ENCODE assay signal across 9 cellular contexts in the genomic region with DNA sequence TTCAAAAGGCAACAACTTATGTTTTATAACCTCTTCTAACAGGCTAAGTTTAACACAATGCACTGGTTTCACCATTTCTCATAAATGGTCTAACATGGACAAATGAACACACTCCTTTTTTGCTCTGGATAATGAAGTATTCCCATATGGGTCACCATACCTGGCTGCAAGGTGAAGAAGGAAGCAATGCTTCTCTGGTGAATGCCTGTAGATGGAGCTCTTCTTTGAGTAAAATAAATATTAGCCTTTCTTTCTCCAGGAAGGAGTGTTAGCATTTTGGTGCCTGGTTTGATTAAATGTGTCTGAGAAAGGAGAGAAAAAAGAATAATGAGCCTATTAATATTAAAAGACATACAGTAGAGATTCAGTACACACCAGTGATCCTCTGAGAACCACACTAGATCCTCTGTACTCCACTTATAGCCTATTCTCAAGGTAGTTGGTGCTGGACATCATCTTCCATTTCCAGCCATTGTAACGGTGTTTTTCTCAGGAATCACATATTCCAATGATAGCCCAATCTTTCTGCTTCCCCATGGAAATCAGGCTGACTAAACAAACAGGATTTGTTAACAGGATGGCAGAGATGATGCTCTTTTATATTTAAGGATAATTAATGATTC. TPM values are rescaled to one million over a fixed set of nuclear protein-coding genes. Genes with fewer than 3 reads are reported as not detected.
DNase-seq lines count a peak whose midpoint lies in the region; ATAC-seq and TF ChIP-seq lines count a peak whose summit lies in the region.
"Had no signal": no experiment of that assay in that cellular context is flagged by ENCODE, and none has a peak within 500 bp of the region (broad histone marks: within the 10 kb centered on the region; RNA-seq: fewer than 3 reads in every experiment).

No MANE protein-coding gene starts in this region.

- intact Hi-C loops in dorsolateral prefrontal cortex (cut with DNase I) (no loop called here), psoas muscle (cut with DNase I) (no loop called here)

- peaks cover 2% of the 10 kb centered on the region for H3K4me1 ChIP-seq in psoas muscle

- ATAC-seq in psoas muscle = no peak
- no peak for ATAC-seq in HG02840 (IDR thresholded peaks at IDR 0.05; ENCODE audit: low FRiP score, unreplicated experiment)
- ATAC-seq in GM19463 (IDR thresholded peaks at IDR 0.05; ENCODE audit: unreplicated experiment) = no peak
- no peak for ATAC-seq in HG02884 (IDR thresholded peaks at IDR 0.05; ENCODE audit: unreplicated experiment)

- H3K9me3 ChIP-seq in psoas muscle = no peaks in the 10 kb centered on the region

- DNase-seq in NCI-H446 treated with DMSO at 0.1 percent for 48 hours (lab: John Stamatoyannopoulos, UW) = peak; percentile 5
- DNase-seq in NCI-H446 (lab: John Stamatoyannopoulos, UW) = no peak
- DNase-seq in NCI-H146 treated with DMSO at 0.1 percent for 48 hours (lab: John Stamatoyannopoulos, UW; ENCODE audit: unreplicated experiment) = peak; percentile 3
- DNase-seq in dorsolateral prefrontal cortex = no peak
- no peak for DNase-seq in psoas muscle
- DNase-seq: stimulated activated CD4-positive, alpha-beta T cell treated with anti-CD3 and anti-CD28 coated beads, Interleukin-4, amount 100 ng/mL, for 24 hours had no signal

- H3K27me3 ChIP-seq in dorsolateral prefrontal cortex (no peaks in the 10 kb centered on the region), psoas muscle (ENCODE audit: insufficient read depth in 3 of 3, low read length in 2 of 3) (no peaks in the 10 kb centered on the region)

- H3K36me3 ChIP-seq in psoas muscle (ENCODE audit: insufficient read depth in 1 of 2, low read depth in 1 of 2) = peaks cover 7 to 37% of the 10 kb centered on the region in 2 donors

- H3K27ac ChIP-seq in dorsolateral prefrontal cortex = peak overlapping the region in 1 of 59 donors; percentile 30
- no peak overlapping the region for H3K27ac ChIP-seq in psoas muscle

- 69 to 83% (median 79%) methylated on average over 1 of the region's 1 CpG for WGBS in psoas muscle, 3 donors

- peak in 33 of 56 donors; percentile 5 to 51 (median 28) for TF ChIP-seq CTCF in dorsolateral prefrontal cortex (IDR thresholded peaks at IDR 0.05 in 54 of 56, conservative IDR thresholded peaks at IDR 0.05 in 2 of 56; ENCODE audit: low read depth in 1 of 56, partially characterized antibody in 56 of 56)
- peak; percentile 8 for TF ChIP-seq CTCF in psoas muscle (IDR thresholded peaks at IDR 0.05)

- H3K4me3 ChIP-seq in dorsolateral prefrontal cortex = no peak overlapping the region
- H3K4me3 ChIP-seq in psoas muscle = no peak overlapping the region

RNA-seq across cellular contexts. Expression of a gene that starts 17.6 kb away (rescaled TPM):
- 100 to 1,000 TPM in 32 of 120 experiments, 10 to 100 TPM in 88; 66.5 to 116 (median 93.9) TPM for total RNA-seq in dorsolateral prefrontal cortex
- 100 to 1,000 TPM in 1 of 4 donors, 10 to 100 TPM in 3; 85.2 to 112 (median 94.1) TPM for total RNA-seq in psoas muscle
- polyA plus RNA-seq in psoas muscle = 100 to 1,000 TPM in 2 of 3 donors, 10 to 100 TPM in 1; 99.2 to 135 (median 110) TPM

RNA-seq across cellular contexts. Expression of a gene that starts 21.9 kb away (rescaled TPM):
- total RNA-seq in dorsolateral prefrontal cortex = 1 to 10 TPM in 112 of 120 experiments, under 1 TPM in 8; 0.35 to 4.7 (median 2.0) TPM
- under 1 TPM in 2 of 4 donors, not detected in 2; 0.26 to 0.47 TPM for total RNA-seq in psoas muscle
- under 1 TPM; 0.05 to 0.13 (median 0.07) TPM for polyA plus RNA-seq in psoas muscle

RNA-seq across cellular contexts. Expression of a gene that starts 37.4 kb away (rescaled TPM):
- total RNA-seq in dorsolateral prefrontal cortex = 100 to 1,000 TPM in 1 of 120 experiments, 10 to 100 TPM in 119; 34.0 to 117 (median 46.6) TPM
- 100 to 1,000 TPM in 1 of 4 donors, 10 to 100 TPM in 3; 37.8 to 104 (median 56.1) TPM for total RNA-seq in psoas muscle
- polyA plus RNA-seq in psoas muscle = 10 to 100 TPM; 25.3 to 39.3 (median 29.0) TPM

RNA-seq across cellular contexts. Expression of a gene that starts 38.1 kb away (rescaled TPM):
- total RNA-seq in dorsolateral prefrontal cortex (10 to 100 TPM in 41 of 120 experiments, 1 to 10 TPM in 79; 5.7 to 12.6 (median 9.3) TPM), psoas muscle (1 to 10 TPM; 2.2 to 3.7 (median 2.6) TPM)
- polyA plus RNA-seq in psoas muscle = 1 to 10 TPM; 2.1 to 2.9 (median 2.2) TPM

Comparison
In these comparisons a context has a peak if more than half of its experiments do, and no peak if none do; other contexts are left out.
1. DNase-seq: peak in NCI-H446 treated with DMSO at 0.1 percent for 48 hours (single experiment) and NCI-H146 treated with DMSO at 0.1 percent for 48 hours (single experiment); none in NCI-H446 (0 of 2), dorsolateral prefrontal cortex (0 of 10) and psoas muscle (0 of 2).